In the genomic region with DNA sequence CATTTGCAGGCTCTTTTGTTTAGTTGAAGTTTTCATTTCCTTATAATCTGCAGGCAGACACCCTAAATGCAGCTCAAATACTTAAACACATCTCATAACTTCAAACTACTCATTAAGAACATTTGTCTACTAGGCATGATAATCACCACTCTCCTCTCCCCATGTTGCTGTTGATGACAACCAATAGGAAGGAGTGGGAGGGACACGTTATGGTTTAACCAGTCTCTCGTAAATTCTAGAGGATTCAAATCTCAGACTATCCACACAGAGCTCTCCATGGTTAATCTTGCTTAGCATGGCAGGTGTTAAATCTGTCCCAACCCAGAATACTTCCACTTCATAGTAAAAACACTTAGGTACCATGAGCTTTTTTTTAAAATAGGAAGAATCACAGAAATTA, we compare ENCODE assay signal across 18 cellular contexts.
"Had no signal": no experiment of that assay in that cellular context is flagged by ENCODE, and none has a peak within 500 bp of the region (broad histone marks: within the 10 kb centered on the region; RNA-seq: fewer than 3 reads in every experiment).

No MANE protein-coding gene starts in this region.

- H3K9me3 ChIP-seq: body of pancreas, right atrium auricular region, uterus had no signal

- H3K36me3 ChIP-seq: heart left ventricle, right atrium auricular region, uterus had no signal

- H3K4me1 ChIP-seq: body of pancreas, heart left ventricle, right atrium auricular region, uterus had no signal

- H3K4me3 ChIP-seq: body of pancreas, heart left ventricle, right atrium auricular region, skin epidermis, uterus had no signal

- H3K27me3 ChIP-seq: body of pancreas, heart left ventricle, right atrium auricular region, uterus had no signal

- ATAC-seq: activated CD8-positive, alpha-beta memory T cell treated with anti-CD3 and anti-CD28 coated beads, Interleukin-2, amount 10 ng/mL, durations not matched to agents 7 days and 5 days; activated naive CD4-positive, alpha-beta T cell treated with anti-CD3 and anti-CD28 coated beads, Interleukin-2, amount 50 U/mL, for 72 hours; body of pancreas; heart left ventricle; natural killer cell treated with Interleukin-12 subunit alpha and Interleukin-12 subunit beta and Interleukin-15 and Interleukin-18, amount 100 ng/mL, for 72 hours had no signal

- H3K27ac ChIP-seq: body of pancreas, heart left ventricle, right atrium auricular region, skin epidermis, uterus had no signal

- DNase-seq: activated B cell treated with CpG ODN at 0.5 μM for 24 hours; activated CD8-positive, alpha-beta memory T cell treated with anti-CD3 and anti-CD28 coated beads, Interleukin-2, amount 10 ng/mL, durations not matched to agents 7 days and 5 days; activated effector memory CD4-positive, alpha-beta T cell treated with Interleukin-2 at 50 U/mL for 16 hours; activated T-cell treated with anti-CD3 and anti-CD28 coated beads, Interleukin-2, amount 50 U/mL, for 24 hours; amniotic stem cell; body of pancreas; central memory CD4-positive, alpha-beta T cell; cortex of kidney; effector CD8-positive, alpha-beta T cell; foreskin melanocyte; heart left ventricle; mammary epithelial cell; nucleus accumbens; uterus had no signal
